Comparison of ENCODE assay signal across 13 cellular contexts in genomic region chr12:87157791-87158190, GRCh38.
A peak's percentile ranks its signal among the peaks of the same experiment; 100 is the strongest.
DNase-seq lines count a peak whose midpoint lies in the region; ATAC-seq and TF ChIP-seq lines count a peak whose summit lies in the region.
"Had no signal": no experiment of that assay in that cellular context is flagged by ENCODE, and none has a peak within 500 bp of the region (broad histone marks: within the 10 kb centered on the region; RNA-seq: fewer than 3 reads in every experiment).

No MANE protein-coding gene starts in this region.

- peak; percentile 49 for DNase-seq in BJ (ENCODE audit: low read depth)
- peak; percentile 98 for DNase-seq in NCI-H226
- DNase-seq in epidermal melanocyte (ENCODE audit: insufficient read length, low spot score), result peak; percentile 26
- DNase-seq in mesendoderm, result peak; percentile 86
- DNase-seq in naive thymus-derived CD4-positive, alpha-beta T cell, result no peak
- DNase-seq in NCI-H146 (lab: John Stamatoyannopoulos, UW), result no peak
- DNase-seq: gastrocnemius medialis, NCI-H2107 had no signal

- H3K27ac ChIP-seq in mesendoderm (ENCODE audit: low read depth, low read length), result no peak overlapping the region
- no peak overlapping the region for H3K27ac ChIP-seq in naive thymus-derived CD4-positive, alpha-beta T cell (ENCODE audit: low read depth, low read length)
- H3K27ac ChIP-seq: cardiac muscle cell, gastrocnemius medialis, right atrium auricular region had no signal

- H3K4me1 ChIP-seq in mesendoderm (ENCODE audit: control insufficient read depth, low read depth, low read length), result no peaks in the 10 kb centered on the region
- no peaks in the 10 kb centered on the region for H3K4me1 ChIP-seq in naive thymus-derived CD4-positive, alpha-beta T cell (ENCODE audit: control insufficient read depth in 2 of 2, insufficient read depth in 2 of 2, low read length in 2 of 2)
- H3K4me1 ChIP-seq: gastrocnemius medialis, right atrium auricular region had no signal

- no peak overlapping the region for H2BK5ac ChIP-seq in mesendoderm (ENCODE audit: low read length)

- H2BK120ac ChIP-seq in mesendoderm (ENCODE audit: low read depth, low read length), result no peak overlapping the region

- ATAC-seq in naive thymus-derived CD4-positive, alpha-beta T cell, result no peak
- ATAC-seq in HG03378 (IDR thresholded peaks at IDR 0.05; ENCODE audit: unreplicated experiment) (no peak), GM21786 (IDR thresholded peaks at IDR 0.05; ENCODE audit: unreplicated experiment) (no peak)
- ATAC-seq: gastrocnemius medialis had no signal

- H3K27ac Mint-ChIP-seq in naive thymus-derived CD4-positive, alpha-beta T cell, result no peak overlapping the region
- H3K27ac Mint-ChIP-seq: mesothelial cell of epicardium had no signal

- no peaks in the 10 kb centered on the region for H3K27me3 ChIP-seq in BJ (ENCODE audit: control insufficient read depth, insufficient read depth, low read length)
- H3K27me3 ChIP-seq in mesendoderm (ENCODE audit: insufficient read depth, low read length, poor library complexity), result no peaks in the 10 kb centered on the region
- H3K27me3 ChIP-seq in naive thymus-derived CD4-positive, alpha-beta T cell (ENCODE audit: control insufficient read depth in 2 of 2, insufficient read depth in 2 of 2, low read length in 2 of 2), result no peaks in the 10 kb centered on the region
- H3K27me3 ChIP-seq: cardiac muscle cell, gastrocnemius medialis, right atrium auricular region had no signal

- no peaks in the 10 kb centered on the region for H3K79me1 ChIP-seq in mesendoderm (ENCODE audit: low read length)

- WGBS in mesendoderm (ENCODE audit: extremely low coverage, insufficient coverage, low lambda C conversion rate), result no CpG with 5 or more reads among the region's 6 CpGs

- no peak overlapping the region for H4K5ac ChIP-seq in mesendoderm (ENCODE audit: low read length)

- H3K4me1 Mint-ChIP-seq in naive thymus-derived CD4-positive, alpha-beta T cell, result no peaks in the 10 kb centered on the region

- no peaks in the 10 kb centered on the region for H3K27me3 Mint-ChIP-seq in naive thymus-derived CD4-positive, alpha-beta T cell

- H3K4me2 ChIP-seq in mesendoderm (ENCODE audit: low read length), result no peak overlapping the region

- no peak overlapping the region for H2AK5ac ChIP-seq in mesendoderm (ENCODE audit: low read length)

- H3K36me3 ChIP-seq in BJ (ENCODE audit: control insufficient read depth, insufficient read depth, low read length) (no peaks in the 10 kb centered on the region), mesendoderm (ENCODE audit: control insufficient read depth, insufficient read depth, low read length) (no peaks in the 10 kb centered on the region)
- no peaks in the 10 kb centered on the region for H3K36me3 ChIP-seq in naive thymus-derived CD4-positive, alpha-beta T cell (ENCODE audit: control insufficient read depth in 2 of 3, insufficient read depth in 3 of 3, low read length in 3 of 3)
- H3K36me3 ChIP-seq: cardiac muscle cell, gastrocnemius medialis, right atrium auricular region had no signal

- H3K23ac ChIP-seq in mesendoderm (ENCODE audit: low read length), result no peak overlapping the region

- no peak overlapping the region for H3K56ac ChIP-seq in mesendoderm (ENCODE audit: low read length)

- no peaks in the 10 kb centered on the region for H3K36me3 Mint-ChIP-seq in naive thymus-derived CD4-positive, alpha-beta T cell
- H3K36me3 Mint-ChIP-seq: mesothelial cell of epicardium had no signal

- CTCF ChIA-PET in BJ (lab: Yijun Ruan, JAX), result no interaction called here
- CTCF ChIA-PET in naive thymus-derived CD4-positive, alpha-beta T cell (lab: Charles Lee), result no interaction called here

- POLR2A ChIA-PET in BJ (lab: Charles Lee), result no interaction called here
- POLR2A ChIA-PET in naive thymus-derived CD4-positive, alpha-beta T cell (lab: Charles Lee), result no interaction called here

- no peak for TF ChIP-seq CTCF in BJ (IDR thresholded peaks at IDR 0.05; ENCODE audit: insufficient read depth, low read depth, low read length)

- H3K79me2 ChIP-seq in mesendoderm (ENCODE audit: control insufficient read depth, insufficient read depth, low read length), result no peaks in the 10 kb centered on the region

- H4K8ac ChIP-seq in mesendoderm (ENCODE audit: low read depth, low read length), result no peak overlapping the region

- no peak overlapping the region for H3K18ac ChIP-seq in mesendoderm (ENCODE audit: low read length)

- no peak overlapping the region for H3K4ac ChIP-seq in mesendoderm (ENCODE audit: low read depth, low read length)

- no peak overlapping the region for H3K4me3 Mint-ChIP-seq in naive thymus-derived CD4-positive, alpha-beta T cell
- H3K4me3 Mint-ChIP-seq: mesothelial cell of epicardium had no signal

- H2BK15ac ChIP-seq in mesendoderm (replicated peaks; ENCODE audit: low read depth), result no peak overlapping the region

- intact Hi-C loops in naive thymus-derived CD4-positive, alpha-beta T cell (cut with micrococcal nuclease), result no loop called here

- no peaks in the 10 kb centered on the region for H3K9me3 ChIP-seq in naive thymus-derived CD4-positive, alpha-beta T cell (ENCODE audit: control insufficient read depth in 2 of 3, low read length in 3 of 3)
- H3K9me3 ChIP-seq: gastrocnemius medialis, right atrium auricular region had no signal

- H3K9ac ChIP-seq in mesendoderm (ENCODE audit: low read length), result no peak overlapping the region

- H3K9me3 Mint-ChIP-seq in naive thymus-derived CD4-positive, alpha-beta T cell, result peaks cover 0 to 11% (median 0%) of the 10 kb centered on the region in 11 donors

- H3K4me3 ChIP-seq in BJ (ENCODE audit: low read depth, low read length), result no peak overlapping the region
- no peak overlapping the region for H3K4me3 ChIP-seq in mesendoderm (ENCODE audit: low read length)
- no peak overlapping the region for H3K4me3 ChIP-seq in naive thymus-derived CD4-positive, alpha-beta T cell (ENCODE audit: low read length)
- H3K4me3 ChIP-seq: cardiac muscle cell, gastrocnemius medialis, right atrium auricular region had no signal

Comparison
In these comparisons a context has a peak if more than half of its experiments do, and no peak if none do; other contexts are left out.
1. DNase-seq: peak in BJ (single experiment), NCI-H226 (single experiment), epidermal melanocyte (single experiment) and mesendoderm (single experiment); none in naive thymus-derived CD4-positive, alpha-beta T cell (0 of 9) and NCI-H146 (single experiment).